Comparison of ENCODE assay signal across 18 cellular contexts in genomic region chr6:109718991-109719390, GRCh38.
"Had no signal": no experiment of that assay in that cellular context is flagged by ENCODE, and none has a peak within 500 bp of the region (broad histone marks: within the 10 kb centered on the region; RNA-seq: fewer than 3 reads in every experiment).

No MANE protein-coding gene starts in this region.

- H3K27ac ChIP-seq: adrenal gland, epithelial cell of prostate, left ventricle myocardium inferior, psoas muscle, tibial nerve, uterus, VCaP had no signal

- ATAC-seq: activated naive CD4-positive, alpha-beta T cell treated with anti-CD3 and anti-CD28 coated beads, Interleukin-2, amount 50 U/mL, for 72 hours; mucosa of descending colon; psoas muscle; right cardiac atrium had no signal

- H3K4me3 ChIP-seq: adrenal gland, left ventricle myocardium inferior, mucosa of descending colon, psoas muscle, skin epidermis, tibial nerve, uterus had no signal

- H3K4me1 ChIP-seq: psoas muscle, uterus had no signal

- H3K36me3 ChIP-seq: adrenal gland, uterus had no signal

- H3K9me3 ChIP-seq: adrenal gland, left ventricle myocardium inferior, mucosa of descending colon, psoas muscle, tibial nerve, uterus had no signal

- H3K27me3 ChIP-seq: adrenal gland, tibial nerve, uterus had no signal

- FAIRE-seq: frontal cortex, keratinocyte had no signal

- DNase-seq: activated CD4-positive, alpha-beta T cell treated with anti-CD3 and anti-CD28 coated beads for 1 hour; activated CD4-positive, alpha-beta T cell treated with anti-CD3 and anti-CD28 coated beads, Interleukin-2, amount 50 U/mL, for 48 hours; activated gamma-delta T cell treated with Interleukin-2 at 50 U/mL for 16 hours; adrenal gland; hypothalamus; left ventricle myocardium inferior; mucosa of descending colon; naive B cell; psoas muscle; uterus had no signal
